In genomic region chr9:104983491-104983890, GRCh38 we compare ENCODE assay signal across 17 cellular contexts.
"Had no signal": no experiment of that assay in that cellular context is flagged by ENCODE, and none has a peak within 500 bp of the region (broad histone marks: within the 10 kb centered on the region; RNA-seq: fewer than 3 reads in every experiment).

No MANE protein-coding gene starts in this region.

- H3K4me3 Mint-ChIP-seq: activated naive CD8-positive, alpha-beta T cell; T-helper 2 cell treated with Interferon-gamma antibody and Interleukin-4, amounts not matched to agents 5 μg/mL and 100 μg/mL, for 36 hours had no signal

- DNase-seq: activated CD4-positive, alpha-beta T cell treated with anti-CD3 and anti-CD28 coated beads, Interleukin-2, amount 50 U/mL, for 4 hours; activated gamma-delta T cell; body of pancreas; central memory CD4-positive, alpha-beta T cell; dorsolateral prefrontal cortex; heart left ventricle; left ventricle myocardium inferior; occipital lobe; stimulated activated naive CD8-positive, alpha-beta T cell treated with anti-CD3 and anti-CD28 coated beads, Interleukin-15, amount 100 ng/mL, for 72 hours; testis; upper lobe of left lung had no signal

- H3K9me3 ChIP-seq: body of pancreas, gastroesophageal sphincter, heart left ventricle, left ventricle myocardium inferior, right atrium auricular region, testis, upper lobe of left lung had no signal

- H3K27me3 ChIP-seq: body of pancreas, dorsolateral prefrontal cortex, gastroesophageal sphincter, heart left ventricle, right atrium auricular region, testis, upper lobe of left lung had no signal

- H3K36me3 ChIP-seq: gastroesophageal sphincter, heart left ventricle, left ventricle myocardium inferior, right atrium auricular region, upper lobe of left lung had no signal

- H3K27ac ChIP-seq: body of pancreas, left ventricle myocardium inferior, right atrium auricular region, upper lobe of left lung had no signal

- H3K27me3 Mint-ChIP-seq: progenitor cell of endocrine pancreas had no signal

- ATAC-seq: body of pancreas; gastroesophageal sphincter; heart left ventricle; stimulated activated naive CD8-positive, alpha-beta T cell treated with anti-CD3 and anti-CD28 coated beads, Interleukin-15, amount 100 ng/mL, for 72 hours had no signal

- H3K9me3 Mint-ChIP-seq: T-helper 2 cell treated with Interferon-gamma antibody and Interleukin-4, amounts not matched to agents 5 μg/mL and 100 μg/mL, for 36 hours had no signal

- H3K27ac Mint-ChIP-seq: activated naive CD8-positive, alpha-beta T cell; progenitor cell of endocrine pancreas; T-helper 2 cell treated with Interferon-gamma antibody and Interleukin-4, amounts not matched to agents 5 μg/mL and 100 μg/mL, for 36 hours had no signal

- H3K4me3 ChIP-seq: body of pancreas, dorsolateral prefrontal cortex, gastroesophageal sphincter, heart left ventricle, left ventricle myocardium inferior, right atrium auricular region, skin epidermis, testis, upper lobe of left lung had no signal
